In genomic region chr17:45149037-45149668, GRCh38 we compare ENCODE assay signal across 8 cellular contexts. TPM values are rescaled to one million over a fixed set of nuclear protein-coding genes. Genes with fewer than 3 reads are reported as not detected.
A peak's percentile ranks its signal among the peaks of the same experiment; 100 is the strongest.
DNase-seq lines count a peak whose midpoint lies in the region; ATAC-seq and TF ChIP-seq lines count a peak whose summit lies in the region.

No MANE protein-coding gene starts in this region.

- POLR2A ChIA-PET in CD8-positive, alpha-beta memory T cell (lab: Charles Lee), result interaction anchor here (0.6 to 8.5 kb wide), 16 partner anchors 10 to 250 kb away, joined by 3 to 327 read pairs (median 12); partner anchors contain the start of genes ACBD4, DCAKD, EFTUD2 and FMNL1

- peak overlapping the region; percentile 96 to 100 (median 99) for H3K27ac Mint-ChIP-seq in CD8-positive, alpha-beta memory T cell

- CTCF ChIA-PET in CD8-positive, alpha-beta memory T cell (lab: Charles Lee), result interaction anchor here (0.6 to 13.2 kb wide), 20 partner anchors 10 to 1570 kb away, joined by 3 to 315 read pairs (median 6); partner anchors contain the start of genes ACBD4, HEXIM2, MAP3K14 and PLCD3

- peak; percentile 62 to 82 (median 68) for DNase-seq in CD8-positive, alpha-beta memory T cell
- DNase-seq in H7 (peak; percentile 95), NCI-H2107 treated with DMSO at 0.1 percent for 48 hours (lab: John Stamatoyannopoulos, UW; ENCODE audit: unreplicated experiment) (peak; percentile 68), UCSD-AML1 (lab: John Stamatoyannopoulos, UW; ENCODE audit: unreplicated experiment) (peak; percentile 86), body of pancreas (peak; percentile 81 to 86 (median 84)), hypothalamus (lab: John Stamatoyannopoulos, UW) (peak in 50 of 51 donors; percentile 40 to 86 (median 72)), retinal pigment epithelial cell (ENCODE audit: low read depth) (no peak)

- TF ChIP-seq POLR2A in body of pancreas (IDR thresholded peaks at IDR 0.05), result peak; percentile 47 to 67 (median 54)

- no peaks in the 10 kb centered on the region for H3K36me3 ChIP-seq in CD8-positive, alpha-beta memory T cell (ENCODE audit: insufficient read depth, low read length)
- H3K36me3 ChIP-seq in H7 (replicated peaks; ENCODE audit: control insufficient read depth, insufficient read depth, low read length), result no peaks in the 10 kb centered on the region
- H3K36me3 ChIP-seq in body of pancreas (replicated peaks in 1 of 2; ENCODE audit: insufficient read depth in 1 of 2, low read depth in 2 of 2), result no peaks in the 10 kb centered on the region

- ATAC-seq in body of pancreas (peak; percentile 33), HG03520 (IDR thresholded peaks at IDR 0.05; ENCODE audit: unreplicated experiment) (no peak)

- H3K4me1 Mint-ChIP-seq in CD8-positive, alpha-beta memory T cell, result peaks cover 45 to 62% (median 61%) of the 10 kb centered on the region in 3 donors

- WGBS in body of pancreas, 2 donors, result 0 to 1% methylated on average over 20 to 32 of the region's 32 CpGs

- H3K27ac ChIP-seq in CD8-positive, alpha-beta memory T cell (ENCODE audit: low read depth, low read length), result peak overlapping the region; percentile 75
- H3K27ac ChIP-seq in body of pancreas, result peak overlapping the region; percentile 84 to 99 (median 92)

- intact Hi-C loops in body of pancreas (cut with DNase I), result no loop called here

- no peaks in the 10 kb centered on the region for H3K9me3 ChIP-seq in CD8-positive, alpha-beta memory T cell (ENCODE audit: low read length)
- no peaks in the 10 kb centered on the region for H3K9me3 ChIP-seq in body of pancreas

- peaks cover 0 to 3% (median 0%) of the 10 kb centered on the region in 5 donors for H3K9me3 Mint-ChIP-seq in CD8-positive, alpha-beta memory T cell

- H3K27me3 ChIP-seq in CD8-positive, alpha-beta memory T cell (ENCODE audit: insufficient read depth, low read length, poor library complexity, severe bottlenecking), result no peaks in the 10 kb centered on the region
- H3K27me3 ChIP-seq in H7 (ENCODE audit: control insufficient read depth, insufficient read depth, low read length) (no peaks in the 10 kb centered on the region), body of pancreas (no peaks in the 10 kb centered on the region)

- H3K27me3 Mint-ChIP-seq in CD8-positive, alpha-beta memory T cell, result peaks cover 0 to 11% of the 10 kb centered on the region in 2 donors

- peaks cover 43% of the 10 kb centered on the region for H3K4me1 ChIP-seq in CD8-positive, alpha-beta memory T cell (ENCODE audit: insufficient read depth, low read length)
- peaks cover 56% of the 10 kb centered on the region for H3K4me1 ChIP-seq in body of pancreas

- peak overlapping the region; percentile 90 to 99 (median 95) for H3K4me3 Mint-ChIP-seq in CD8-positive, alpha-beta memory T cell

- H3K36me3 Mint-ChIP-seq in CD8-positive, alpha-beta memory T cell, result peaks cover 0 to 27% (median 0%) of the 10 kb centered on the region in 3 donors

- peak overlapping the region; percentile 82 for H3K4me3 ChIP-seq in CD8-positive, alpha-beta memory T cell (ENCODE audit: low read length)
- H3K4me3 ChIP-seq in H7 (ENCODE audit: insufficient read depth, low read depth, low read length), result peak overlapping the region; percentile 92
- H3K4me3 ChIP-seq in body of pancreas, result peak overlapping the region; percentile 47 to 65
- peak overlapping the region; percentile 96 for H3K4me3 ChIP-seq in retinal pigment epithelial cell (ENCODE audit: low read length)

- peak; percentile 49 to 92 (median 79) for TF ChIP-seq CTCF in body of pancreas (IDR thresholded peaks at IDR 0.05)
- TF ChIP-seq CTCF in retinal pigment epithelial cell (conservative IDR thresholded peaks at IDR 0.05; ENCODE audit: low read depth, low read length), result peak; percentile 88

RNA-seq across cellular contexts. Expression of gene HEXIM1, which starts 0.9 kb away (rescaled TPM):
- 10 to 100 TPM; 48.3 to 51.1 TPM for total RNA-seq in CD8-positive, alpha-beta memory T cell
- 5.6 TPM for polyA plus RNA-seq in CD8-positive, alpha-beta memory T cell
- 4.1 and 4.6 TPM in 2 replicates for total RNA-seq in H7 (2014; rRNA removed; shearing (Covaris generic))
- total RNA-seq in body of pancreas, result 10 to 100 TPM; 13.8 to 15.3 TPM

RNA-seq across cellular contexts. Expression of gene HEXIM2, which starts 12.5 kb away (rescaled TPM):
- total RNA-seq in CD8-positive, alpha-beta memory T cell, result 1 to 10 TPM; 7.7 to 9.3 TPM
- 4.0 TPM for polyA plus RNA-seq in CD8-positive, alpha-beta memory T cell
- total RNA-seq in H7 (2014; rRNA removed; shearing (Covaris generic)), result 11.5 and 11.9 TPM in 2 replicates
- 10 to 100 TPM in 1 of 2 donors, 1 to 10 TPM in 1; 5.9 to 10.1 TPM for total RNA-seq in body of pancreas

RNA-seq across cellular contexts. Expression of gene ACBD4, which starts 13.7 kb away (rescaled TPM):
- total RNA-seq in CD8-positive, alpha-beta memory T cell, result 1 to 10 TPM; 8.8 to 9.7 TPM
- 15.0 TPM for polyA plus RNA-seq in CD8-positive, alpha-beta memory T cell
- 1.5 and 6.0 TPM in 2 replicates for total RNA-seq in H7 (2014; rRNA removed; shearing (Covaris generic))
- 10 to 100 TPM; 20.8 to 21.1 TPM for total RNA-seq in body of pancreas

RNA-seq across cellular contexts. Expression of gene PLCD3, which starts 16.8 kb away (rescaled TPM):
- 1 to 10 TPM; 5.5 to 7.2 TPM for total RNA-seq in CD8-positive, alpha-beta memory T cell
- polyA plus RNA-seq in CD8-positive, alpha-beta memory T cell, result 1.1 TPM
- 24.1 and 28.6 TPM in 2 replicates for total RNA-seq in H7 (2014; rRNA removed; shearing (Covaris generic))
- total RNA-seq in body of pancreas, result 10 to 100 TPM in 1 of 2 donors, 1 to 10 TPM in 1; 5.4 to 23.4 TPM
